In genomic region chr9:88791105-88791805, GRCh38 we compare ENCODE assay signal across 10 cellular contexts.
DNase-seq lines count a peak whose midpoint lies in the region; ATAC-seq and TF ChIP-seq lines count a peak whose summit lies in the region.
"Had no signal": no experiment of that assay in that cellular context is flagged by ENCODE, and none has a peak within 500 bp of the region (broad histone marks: within the 10 kb centered on the region; RNA-seq: fewer than 3 reads in every experiment).

No MANE protein-coding gene starts in this region.

- H3K27ac Mint-ChIP-seq in stimulated activated naive B cell treated with anti-CD40 and anti-IgM and Interleukin-4, amounts not matched to agents 10 μg/mL and 1 μg/mL and 100 μg/mL, for 72 hours = no peak overlapping the region

- H3K4me3 ChIP-seq in transverse colon = no peak overlapping the region

- ATAC-seq in foreskin keratinocyte (peak; percentile 25), HG02981 (IDR thresholded peaks at IDR 0.05; ENCODE audit: unreplicated experiment) (no peak)
- ATAC-seq in stimulated activated naive B cell treated with anti-CD40 and anti-IgM and Interleukin-4, amounts not matched to agents 10 μg/mL and 1 μg/mL and 100 μg/mL, for 72 hours (replicated peaks) = peak; percentile 50 to 69

- H3K9me3 Mint-ChIP-seq in stimulated activated naive B cell treated with anti-CD40 and anti-IgM and Interleukin-4, amounts not matched to agents 10 μg/mL and 1 μg/mL and 100 μg/mL, for 72 hours = peaks cover 6 to 10% of the 10 kb centered on the region in 2 donors

- no peak overlapping the region for H3K4me3 Mint-ChIP-seq in stimulated activated naive B cell treated with anti-CD40 and anti-IgM and Interleukin-4, amounts not matched to agents 10 μg/mL and 1 μg/mL and 100 μg/mL, for 72 hours

- intact Hi-C loops in transverse colon (cut with DNase I; ENCODE audit: low total_unique reads) = no loop called here

- H3K4me1 ChIP-seq in foreskin keratinocyte (peaks cover 8% of the 10 kb centered on the region), transverse colon (no peaks in the 10 kb centered on the region)

- H3K27me3 ChIP-seq in foreskin keratinocyte (no peaks in the 10 kb centered on the region), transverse colon (no peaks in the 10 kb centered on the region)

- peak overlapping the region; percentile 19 for H3K27ac ChIP-seq in foreskin keratinocyte
- peak overlapping the region in 1 of 4 donors; percentile 18 for H3K27ac ChIP-seq in transverse colon
- H3K27ac ChIP-seq: RWPE1 had no signal

- TF ChIP-seq EP300 in transverse colon (IDR thresholded peaks at IDR 0.05; ENCODE audit: low read depth) = no peak

- peaks cover 19 to 22% of the 10 kb centered on the region in 2 donors for H3K27me3 Mint-ChIP-seq in stimulated activated naive B cell treated with anti-CD40 and anti-IgM and Interleukin-4, amounts not matched to agents 10 μg/mL and 1 μg/mL and 100 μg/mL, for 72 hours

- H3K36me3 ChIP-seq in transverse colon = no peaks in the 10 kb centered on the region

- DNase-seq in GM04504 (ENCODE audit: low read depth) (peak; percentile 76), amniotic epithelial cell (ENCODE audit: low read depth) (peak; percentile 95), foreskin keratinocyte (peak; percentile 23 to 59), transverse colon (no peak), HuH-7 (ENCODE audit: low spot score) (no peak)
- no peak for DNase-seq in stimulated activated naive B cell treated with anti-CD40 and anti-IgM and Interleukin-4, amounts not matched to agents 10 μg/mL and 1 μg/mL and 100 μg/mL, for 72 hours
- DNase-seq: GDM1, KBM-7 had no signal

- in situ Hi-C loops in transverse colon (cut with MboI; ENCODE audit: low pct_ligation_motif_present in 1 of 4, low pct_unique_long_range_greater_than_20kb in 1 of 4, low sequenced_read_pairs in 3 of 4) = no loop called here

- TF ChIP-seq CTCF in foreskin keratinocyte (conservative IDR thresholded peaks at IDR 0.05) (no peak), transverse colon (IDR thresholded peaks at IDR 0.05) (no peak)

- H3K4me1 Mint-ChIP-seq in stimulated activated naive B cell treated with anti-CD40 and anti-IgM and Interleukin-4, amounts not matched to agents 10 μg/mL and 1 μg/mL and 100 μg/mL, for 72 hours = peaks cover 0 to 9% of the 10 kb centered on the region in 2 donors

- peaks cover 1 to 9% of the 10 kb centered on the region in 2 donors for H3K36me3 Mint-ChIP-seq in stimulated activated naive B cell treated with anti-CD40 and anti-IgM and Interleukin-4, amounts not matched to agents 10 μg/mL and 1 μg/mL and 100 μg/mL, for 72 hours

- H3K9me3 ChIP-seq in transverse colon = no peaks in the 10 kb centered on the region

- TF ChIP-seq POLR2A in transverse colon (IDR thresholded peaks at IDR 0.05) = no peak

Comparison
In these comparisons a context has a peak if more than half of its experiments do, and no peak if none do; other contexts are left out.
1. DNase-seq: peak in GM04504 (single experiment), amniotic epithelial cell (single experiment) and foreskin keratinocyte (2 of 2); none in stimulated activated naive B cell treated with anti-CD40 and anti-IgM and Interleukin-4, amounts not matched to agents 10 μg/mL and 1 μg/mL and 100 μg/mL, for 72 hours (single experiment), transverse colon (single experiment) and HuH-7 (single experiment).